ENCODE assay signal across 9 cellular contexts in genomic region chr4:76434901-76435688, GRCh38. TPM values are rescaled to one million over a fixed set of nuclear protein-coding genes. Genes with fewer than 3 reads are reported as not detected.
DNase-seq lines count a peak whose midpoint lies in the region; ATAC-seq and TF ChIP-seq lines count a peak whose summit lies in the region.
"Had no signal": no experiment of that assay in that cellular context is flagged by ENCODE, and none has a peak within 500 bp of the region (broad histone marks: within the 10 kb centered on the region; RNA-seq: fewer than 3 reads in every experiment).

TSS of gene SHROOM3 (plus strand) at chr4:76435229. CDS start at chr4:76436053, 824 bp downstream.

- 14 to 31% methylated on average over 10 of the region's 10 CpGs for WGBS in esophagus, 2 donors

- POLR2A ChIA-PET in activated CD8-positive, alpha-beta T cell treated with anti-CD3 and anti-CD28 coated beads, Interleukin-2, amount 10 ng/mL, durations not matched to agents 7 days and 5 days (lab: Charles Lee), result interaction anchor here (0.9 kb wide), 1 partner anchor 8 kb away, joined by 3 read pairs; no protein-coding TSS in a partner anchor

- H3K27me3 ChIP-seq in esophagus (ENCODE audit: control insufficient read depth in 1 of 2, insufficient read depth in 2 of 2, low read length in 2 of 2), result no peaks in the 10 kb centered on the region

- CTCF ChIA-PET in activated CD8-positive, alpha-beta T cell treated with anti-CD3 and anti-CD28 coated beads, Interleukin-2, amount 10 ng/mL, durations not matched to agents 7 days and 5 days (lab: Charles Lee), result interaction anchor here (1.0 to 1.8 kb wide), 4 partner anchors 69 to 768 kb away, joined by 3 to 4 read pairs (median 4); no protein-coding TSS in a partner anchor

- H3K36me3 ChIP-seq in esophagus (ENCODE audit: control insufficient read depth in 2 of 2, insufficient read depth in 2 of 2, low read length in 1 of 2), result no peaks in the 10 kb centered on the region

- H3K27ac Mint-ChIP-seq in mesothelial cell of epicardium, result peak within 1 kb of the TSS; percentile 91
- H3K27ac Mint-ChIP-seq in activated CD8-positive, alpha-beta T cell treated with anti-CD3 and anti-CD28 coated beads, Interleukin-2, amount 10 ng/mL, durations not matched to agents 7 days and 5 days, result no peak within 1 kb of the TSS

- H3K4me1 Mint-ChIP-seq in mesothelial cell of epicardium, result peaks cover 48% of the 10 kb centered on the region
- H3K4me1 Mint-ChIP-seq in activated CD8-positive, alpha-beta T cell treated with anti-CD3 and anti-CD28 coated beads, Interleukin-2, amount 10 ng/mL, durations not matched to agents 7 days and 5 days (ENCODE audit: low read depth), result no peaks in the 10 kb centered on the region

- H3K27ac ChIP-seq in esophagus (ENCODE audit: low read depth in 2 of 2, low read length in 1 of 2), result no peak within 1 kb of the TSS

- no peak for ATAC-seq in activated CD8-positive, alpha-beta T cell treated with anti-CD3 and anti-CD28 coated beads, Interleukin-2, amount 10 ng/mL, durations not matched to agents 7 days and 5 days

- H3K4me3 ChIP-seq in esophagus (ENCODE audit: low read depth in 1 of 2, low read length in 2 of 2), result peak within 1 kb of the TSS in 1 of 2 donors; percentile 19

- peaks cover 6% of the 10 kb centered on the region for H3K36me3 Mint-ChIP-seq in mesothelial cell of epicardium
- no peaks in the 10 kb centered on the region for H3K36me3 Mint-ChIP-seq in activated CD8-positive, alpha-beta T cell treated with anti-CD3 and anti-CD28 coated beads, Interleukin-2, amount 10 ng/mL, durations not matched to agents 7 days and 5 days (ENCODE audit: low read depth)

- H3K9me3 ChIP-seq in esophagus (ENCODE audit: control insufficient read depth in 2 of 2, insufficient read depth in 1 of 2, low read depth in 1 of 2, low read length in 1 of 2), result no peaks in the 10 kb centered on the region

- H3K9me3 Mint-ChIP-seq in mesothelial cell of epicardium, result peaks cover 4% of the 10 kb centered on the region
- H3K9me3 Mint-ChIP-seq in activated CD8-positive, alpha-beta T cell treated with anti-CD3 and anti-CD28 coated beads, Interleukin-2, amount 10 ng/mL, durations not matched to agents 7 days and 5 days (ENCODE audit: insufficient read depth), result no peaks in the 10 kb centered on the region

- H3K27me3 Mint-ChIP-seq in mesothelial cell of epicardium (ENCODE audit: low read depth), result no peaks in the 10 kb centered on the region
- H3K27me3 Mint-ChIP-seq in activated CD8-positive, alpha-beta T cell treated with anti-CD3 and anti-CD28 coated beads, Interleukin-2, amount 10 ng/mL, durations not matched to agents 7 days and 5 days (ENCODE audit: low read depth), result peaks cover 42% of the 10 kb centered on the region

- no peaks in the 10 kb centered on the region for H3K4me1 ChIP-seq in esophagus (ENCODE audit: control insufficient read depth in 2 of 2, insufficient read depth in 2 of 2, low read length in 1 of 2)

- no peak for TF ChIP-seq CTCF in mesothelial cell of epicardium (IDR thresholded peaks at IDR 0.05; ENCODE audit: unreplicated experiment)

- peak within 1 kb of the TSS; percentile 72 for H3K4me3 Mint-ChIP-seq in mesothelial cell of epicardium
- no peak within 1 kb of the TSS for H3K4me3 Mint-ChIP-seq in activated CD8-positive, alpha-beta T cell treated with anti-CD3 and anti-CD28 coated beads, Interleukin-2, amount 10 ng/mL, durations not matched to agents 7 days and 5 days

- DNase-seq in NCI-H748 (lab: John Stamatoyannopoulos, UW; ENCODE audit: unreplicated experiment), result peak; percentile 3
- DNase-seq in NCI-H748 treated with DMSO at 0.1 percent for 48 hours (lab: John Stamatoyannopoulos, UW), result no peak
- no peak for DNase-seq in mesothelial cell of epicardium (ENCODE audit: low spot score in 2 of 2, unreplicated experiment in 2 of 2)
- no peak for DNase-seq in NCI-H1694 (lab: John Stamatoyannopoulos, UW)
- DNase-seq in NCI-H1105 (lab: John Stamatoyannopoulos, UW), result no peak
- DNase-seq in activated CD8-positive, alpha-beta T cell treated with anti-CD3 and anti-CD28 coated beads, Interleukin-2, amount 10 ng/mL, durations not matched to agents 7 days and 5 days, result no peak
- no peak for DNase-seq in D341Med (ENCODE audit: low spot score)
- DNase-seq: 8988T had no signal

RNA-seq across cellular contexts. Expression of gene SHROOM3, which starts in this region (rescaled TPM):
- polyA plus RNA-seq in esophagus, result 10 to 100 TPM; 14.2 to 15.3 TPM
- total RNA-seq in mesothelial cell of epicardium, result 57.1 to 62.7 TPM (median 58.4 TPM) in 3 replicates
- not detected for total RNA-seq in activated CD8-positive, alpha-beta T cell treated with anti-CD3 and anti-CD28 coated beads, Interleukin-2, amount 10 ng/mL, durations not matched to agents 7 days and 5 days

Comparison
In these comparisons a context has a peak if more than half of its experiments do, and no peak if none do; other contexts are left out.
1. RNA of gene SHROOM3 (total RNA-seq): 57.1 to 62.7 TPM in mesothelial cell of epicardium; not detected in activated CD8-positive, alpha-beta T cell treated with anti-CD3 and anti-CD28 coated beads, Interleukin-2, amount 10 ng/mL, durations not matched to agents 7 days and 5 days; every median in the first group is over 10 times any median in the second.